ENCODE assay signal across 1 cellular context in the genomic region with DNA sequence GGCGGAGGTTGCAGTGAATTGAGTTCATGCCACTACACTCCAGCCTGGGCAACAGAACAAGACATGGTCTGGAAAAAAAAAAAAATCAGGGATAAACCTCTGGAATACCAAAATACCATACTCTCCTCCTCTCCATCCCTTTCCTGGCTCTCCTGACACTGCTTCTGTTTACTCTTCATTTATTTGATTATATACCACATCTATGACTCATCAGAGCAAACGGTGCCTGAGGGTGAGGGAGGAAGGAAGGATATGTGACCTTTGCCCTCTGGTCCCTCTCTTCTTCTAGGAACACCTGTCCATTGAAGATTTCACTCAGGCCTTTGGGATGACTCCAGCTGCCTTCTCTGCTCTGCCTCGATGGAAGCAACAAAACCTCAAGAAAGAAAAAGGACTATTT.
TF ChIP-seq lines count a peak whose summit lies in the region.

No MANE protein-coding gene starts in this region.

TF ChIP-seq in HEK293, 187 proteins besides CTCF, POLR2A, EP300 and RAD21 (continued from another document):
- no peak for TF ChIP-seq ZXDB (tag by site-specific recombination; IDR thresholded peaks at IDR 0.05)
- no peak for TF ChIP-seq ZNF747 (tag by site-specific recombination; IDR thresholded peaks at IDR 0.05)
- TF ChIP-seq, protein P1, sequence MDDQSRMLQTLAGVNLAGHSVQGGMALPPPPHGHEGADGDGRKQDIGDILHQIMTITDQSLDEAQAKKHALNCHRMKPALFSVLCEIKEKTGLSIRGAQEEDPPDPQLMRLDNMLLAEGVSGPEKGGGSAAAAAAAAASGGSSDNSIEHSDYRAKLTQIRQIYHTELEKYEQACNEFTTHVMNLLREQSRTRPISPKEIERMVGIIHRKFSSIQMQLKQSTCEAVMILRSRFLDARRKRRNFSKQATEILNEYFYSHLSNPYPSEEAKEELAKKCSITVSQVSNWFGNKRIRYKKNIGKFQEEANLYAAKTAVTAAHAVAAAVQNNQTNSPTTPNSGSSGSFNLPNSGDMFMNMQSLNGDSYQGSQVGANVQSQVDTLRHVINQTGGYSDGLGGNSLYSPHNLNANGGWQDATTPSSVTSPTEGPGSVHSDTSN (CRISPR knock-in tag; IDR thresholded peaks at IDR 0.05): no peak
